37 cellular contexts compared by ENCODE assay signal in genomic region chr4:59054110-59054509, GRCh38.
"Had no signal": no experiment of that assay in that cellular context is flagged by ENCODE, and none has a peak within 500 bp of the region (broad histone marks: within the 10 kb centered on the region; RNA-seq: fewer than 3 reads in every experiment).

No MANE protein-coding gene starts in this region.

- H3K27me3 Mint-ChIP-seq: activated naive CD4-positive, alpha-beta T cell treated with anti-CD3 and anti-CD28 coated beads, Interleukin-2, amount 10 ng/mL, durations not matched to agents 7 days and 5 days; activated naive CD4-positive, alpha-beta T cell treated with anti-CD3 and anti-CD28 coated beads, Interleukin-2, amount 50 U/mL, for 24 hours; activated naive CD8-positive, alpha-beta T cell; activated naive CD8-positive, alpha-beta T cell treated with anti-CD3 and anti-CD28 coated beads for 36 hours; activated naive CD8-positive, alpha-beta T cell treated with anti-CD3 and anti-CD28 coated beads, Interleukin-2, amount 10 ng/mL, durations not matched to agents 7 days and 5 days; activated naive CD8-positive, alpha-beta T cell treated with anti-CD3 and anti-CD28 coated beads, Interleukin-2, amount 50 U/mL, for 24 hours; activated T-cell treated with anti-CD3 and anti-CD28 coated beads, Interleukin-2, amount 50 U/mL, for 24 hours; activated T-helper 17 cell treated with anti-CD3 and anti-CD28 coated beads, Interleukin-2, amount 50 U/mL, for 72 hours; brain; central memory CD8-positive, alpha-beta T cell had no signal

- H3K36me3 ChIP-seq: adrenal gland, ascending aorta, brain microvascular endothelial cell, breast epithelium, cardiac muscle cell had no signal

- H3K4me3 ChIP-seq: adrenal gland, ascending aorta, body of pancreas, breast epithelium, cardiac muscle cell had no signal

- H3K36me3 Mint-ChIP-seq: activated naive CD4-positive, alpha-beta T cell treated with anti-CD3 and anti-CD28 coated beads, Interleukin-2, amount 10 ng/mL, durations not matched to agents 7 days and 5 days; activated naive CD4-positive, alpha-beta T cell treated with anti-CD3 and anti-CD28 coated beads, Interleukin-2, amount 50 U/mL, for 24 hours; activated naive CD8-positive, alpha-beta T cell; activated naive CD8-positive, alpha-beta T cell treated with anti-CD3 and anti-CD28 coated beads for 36 hours; activated naive CD8-positive, alpha-beta T cell treated with anti-CD3 and anti-CD28 coated beads, Interleukin-2, amount 10 ng/mL, durations not matched to agents 7 days and 5 days; brain had no signal

- H3K4me1 Mint-ChIP-seq: activated naive CD4-positive, alpha-beta T cell treated with anti-CD3 and anti-CD28 coated beads, Interleukin-2, amount 10 ng/mL, durations not matched to agents 7 days and 5 days; activated naive CD4-positive, alpha-beta T cell treated with anti-CD3 and anti-CD28 coated beads, Interleukin-2, amount 50 U/mL, for 24 hours; activated naive CD8-positive, alpha-beta T cell treated with anti-CD3 and anti-CD28 coated beads for 36 hours; activated naive CD8-positive, alpha-beta T cell treated with anti-CD3 and anti-CD28 coated beads, Interleukin-2, amount 10 ng/mL, durations not matched to agents 7 days and 5 days; activated naive CD8-positive, alpha-beta T cell treated with anti-CD3 and anti-CD28 coated beads, Interleukin-2, amount 50 U/mL, for 24 hours; activated T-helper 17 cell treated with anti-CD3 and anti-CD28 coated beads, Interleukin-2, amount 50 U/mL, for 72 hours; central memory CD8-positive, alpha-beta T cell had no signal

- H3K27ac ChIP-seq: adrenal gland, ascending aorta, body of pancreas, brain microvascular endothelial cell, breast epithelium, cardiac muscle cell had no signal

- H3K27ac Mint-ChIP-seq: activated naive CD4-positive, alpha-beta T cell treated with anti-CD3 and anti-CD28 coated beads for 36 hours; activated naive CD4-positive, alpha-beta T cell treated with anti-CD3 and anti-CD28 coated beads, Interleukin-2, amount 10 ng/mL, durations not matched to agents 7 days and 5 days; activated naive CD4-positive, alpha-beta T cell treated with anti-CD3 and anti-CD28 coated beads, Interleukin-2, amount 50 U/mL, for 24 hours; activated naive CD4-positive, alpha-beta T cell treated with anti-CD3 and anti-CD28 coated beads, Interleukin-2, amount 50 U/mL, for 72 hours; activated naive CD8-positive, alpha-beta T cell; activated naive CD8-positive, alpha-beta T cell treated with anti-CD3 and anti-CD28 coated beads for 36 hours; activated naive CD8-positive, alpha-beta T cell treated with anti-CD3 and anti-CD28 coated beads, Interleukin-2, amount 10 ng/mL, durations not matched to agents 7 days and 5 days; activated naive CD8-positive, alpha-beta T cell treated with anti-CD3 and anti-CD28 coated beads, Interleukin-2, amount 50 U/mL, for 24 hours; activated T-cell treated with anti-CD3 and anti-CD28 coated beads, Interleukin-2, amount 50 U/mL, for 24 hours; activated T-cell treated with anti-CD3 and anti-CD28 coated beads, Interleukin-2, amount 50 U/mL, for 72 hours; activated T-helper 1 cell treated with anti-CD3 and anti-CD28 coated beads, Interleukin-12 subunit alpha, Interleukin-12 subunit beta, Interleukin-2, Interleukin-4 antibody, amounts not matched to agents 30 ng/mL and 10 ng/mL and 1 ng/mL, durations not matched to agents 14 hours and 24 hours and 36 hours; activated T-helper 17 cell treated with anti-CD3 and anti-CD28 coated beads, Interleukin-2, amount 50 U/mL, for 72 hours; activated T-helper 2 cell treated with anti-CD3 and anti-CD28 coated beads, Interferon-gamma antibody, Interleukin-2, Interleukin-4, amounts not matched to agents 10 μg/mL and 5 μg/mL and 100 μg/mL, durations not matched to agents 14 hours and 24 hours and 36 hours; brain had no signal

- H3K27me3 ChIP-seq: adrenal gland, ascending aorta, body of pancreas, brain microvascular endothelial cell, breast epithelium, cardiac muscle cell had no signal

- ATAC-seq: activated naive CD4-positive, alpha-beta T cell treated with anti-CD3 and anti-CD28 coated beads, Interleukin-2, amount 50 U/mL, for 72 hours; activated naive CD8-positive, alpha-beta T cell treated with anti-CD3 and anti-CD28 coated beads, Interleukin-2, amount 50 U/mL, for 24 hours; activated T-cell treated with anti-CD3 and anti-CD28 coated beads, Interleukin-2, amount 50 U/mL, for 4 hours; activated T-cell treated with anti-CD3 and anti-CD28 coated beads, Interleukin-2, amount 50 U/mL, for 72 hours; activated T-helper 17 cell treated with anti-CD3 and anti-CD28 coated beads, Interleukin-2, amount 50 U/mL, for 72 hours; body of pancreas had no signal

- H3K4me3 Mint-ChIP-seq: activated naive CD4-positive, alpha-beta T cell treated with anti-CD3 and anti-CD28 coated beads for 36 hours; activated naive CD4-positive, alpha-beta T cell treated with anti-CD3 and anti-CD28 coated beads, Interleukin-2, amount 10 ng/mL, durations not matched to agents 7 days and 5 days; activated naive CD4-positive, alpha-beta T cell treated with anti-CD3 and anti-CD28 coated beads, Interleukin-2, amount 50 U/mL, for 24 hours; activated naive CD8-positive, alpha-beta T cell; activated naive CD8-positive, alpha-beta T cell treated with anti-CD3 and anti-CD28 coated beads for 36 hours; activated naive CD8-positive, alpha-beta T cell treated with anti-CD3 and anti-CD28 coated beads, Interleukin-2, amount 10 ng/mL, durations not matched to agents 7 days and 5 days; activated naive CD8-positive, alpha-beta T cell treated with anti-CD3 and anti-CD28 coated beads, Interleukin-2, amount 50 U/mL, for 24 hours; activated T-cell treated with anti-CD3 and anti-CD28 coated beads, Interleukin-2, amount 50 U/mL, for 24 hours; activated T-cell treated with anti-CD3 and anti-CD28 coated beads, Interleukin-2, amount 50 U/mL, for 4 hours; activated T-cell treated with anti-CD3 and anti-CD28 coated beads, Interleukin-2, amount 50 U/mL, for 72 hours; activated T-helper 1 cell treated with anti-CD3 and anti-CD28 coated beads, Interleukin-12 subunit alpha, Interleukin-12 subunit beta, Interleukin-2, Interleukin-4 antibody, amounts not matched to agents 30 ng/mL and 10 ng/mL and 1 ng/mL, durations not matched to agents 14 hours and 24 hours and 36 hours; activated T-helper 17 cell treated with anti-CD3 and anti-CD28 coated beads, Interleukin-2, amount 50 U/mL, for 72 hours; brain; central memory CD8-positive, alpha-beta T cell had no signal

- DNase-seq: activated effector memory CD4-positive, alpha-beta T cell treated with anti-CD3 and anti-CD28 coated beads, Interleukin-2, amount 50 U/mL, for 16 hours; activated effector memory CD4-positive, alpha-beta T cell treated with Interleukin-2 at 50 U/mL for 16 hours; activated gamma-delta T cell; activated gamma-delta T cell treated with Interleukin-2 at 50 U/mL for 16 hours; activated naive CD4-positive, alpha-beta T cell; activated naive CD4-positive, alpha-beta T cell treated with anti-CD3 and anti-CD28 coated beads for 36 hours; activated naive CD4-positive, alpha-beta T cell treated with anti-CD3 and anti-CD28 coated beads, Interleukin-2, amount 10 ng/mL, durations not matched to agents 7 days and 5 days; activated naive CD4-positive, alpha-beta T cell treated with anti-CD3 and anti-CD28 coated beads, Interleukin-2, amount 50 U/mL, for 16 hours; activated naive CD4-positive, alpha-beta T cell treated with Interleukin-2 at 50 U/mL for 16 hours; activated naive CD8-positive, alpha-beta T cell treated with anti-CD3 and anti-CD28 coated beads for 36 hours; activated naive CD8-positive, alpha-beta T cell treated with anti-CD3 and anti-CD28 coated beads, Interleukin-2, amount 10 ng/mL, durations not matched to agents 7 days and 5 days; activated naive CD8-positive, alpha-beta T cell treated with anti-CD3 and anti-CD28 coated beads, Interleukin-2, amount 50 U/mL, for 24 hours; activated T-cell treated with anti-CD3 and anti-CD28 coated beads, Interleukin-2, amount 50 U/mL, for 24 hours; activated T-cell treated with anti-CD3 and anti-CD28 coated beads, Interleukin-2, amount 50 U/mL, for 4 hours; activated T-cell treated with anti-CD3 and anti-CD28 coated beads, Interleukin-2, amount 50 U/mL, for 48 hours; activated T-cell treated with anti-CD3 and anti-CD28 coated beads, Interleukin-2, amount 50 U/mL, for 72 hours; adrenal gland; amniotic stem cell; amygdala; anterior cingulate cortex; aorta; body of pancreas; brain microvascular endothelial cell; caudate nucleus; central memory CD4-positive, alpha-beta T cell; cerebellar nuclear complex had no signal

- H3K9me3 ChIP-seq: ascending aorta, body of pancreas, breast epithelium had no signal

- H3K4me1 ChIP-seq: adrenal gland, ascending aorta, body of pancreas, breast epithelium had no signal
